Comparison of ENCODE assay signal across 8 cellular contexts in the genomic region with DNA sequence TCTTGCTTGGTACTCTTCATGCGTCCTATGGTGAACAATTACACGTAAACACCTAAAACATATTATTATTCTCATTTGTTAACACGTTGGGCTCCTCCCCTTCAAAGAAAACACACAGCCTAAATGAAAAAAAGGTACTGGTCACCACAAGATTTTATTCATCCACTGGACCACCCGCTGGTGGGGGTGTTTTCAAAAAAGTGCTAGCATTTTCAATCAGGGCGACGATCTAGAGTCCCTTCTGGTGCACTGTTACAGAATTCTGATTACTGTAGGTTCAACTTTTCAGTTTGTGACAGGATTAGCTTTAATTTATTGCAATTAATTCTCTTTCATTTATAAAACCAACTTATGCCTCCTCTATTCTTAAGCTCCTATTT.
DNase-seq lines count a peak whose midpoint lies in the region; ATAC-seq and TF ChIP-seq lines count a peak whose summit lies in the region.

No MANE protein-coding gene starts in this region.

- H3K4me3 ChIP-seq in choroid plexus epithelial cell (ENCODE audit: low read depth, low read length) (peak overlapping the region; percentile 78), mucosa of stomach (ENCODE audit: low read length) (peak overlapping the region; percentile 89)

- H3K9me3 ChIP-seq in ES-I3 (ENCODE audit: control insufficient read depth, insufficient read depth, low read length) = no peaks in the 10 kb centered on the region
- H3K9me3 ChIP-seq in mucosa of stomach (ENCODE audit: control insufficient read depth, low read length) = no peaks in the 10 kb centered on the region

- no peaks in the 10 kb centered on the region for H3K27me3 ChIP-seq in mucosa of stomach (ENCODE audit: control insufficient read depth, insufficient read depth, low read length)

- ATAC-seq in GM21825 (IDR thresholded peaks at IDR 0.05; ENCODE audit: unreplicated experiment) = peak; percentile 7

- POLR2A ChIA-PET in GM10248 (lab: Yijun Ruan, JAX) = no interaction called here

- TF ChIP-seq CTCF in choroid plexus epithelial cell (conservative IDR thresholded peaks at IDR 0.05; ENCODE audit: low read depth, low read length) = no peak
- TF ChIP-seq CTCF in GM10248 (IDR thresholded peaks at IDR 0.05; ENCODE audit: control extremely low read depth, extremely low read depth, low read depth, missing control alignments) = no peak

- CTCF ChIA-PET in GM10248 (lab: Yijun Ruan, JAX) = no interaction called here

- DNase-seq in NCI-H146 treated with DMSO at 0.1 percent for 48 hours (lab: John Stamatoyannopoulos, UW; ENCODE audit: unreplicated experiment) (peak; percentile 86), choroid plexus epithelial cell (ENCODE audit: low read depth) (peak; percentile 26), amygdala (lab: John Stamatoyannopoulos, UW) (no peak), GM10248 (ENCODE audit: extremely low spot score) (no peak)
- DNase-seq in effector CD8-positive, alpha-beta T cell (lab: John Stamatoyannopoulos, UW) = no peak

- H3K4me1 ChIP-seq in ES-I3 (ENCODE audit: insufficient read depth, low read length) = peaks cover 3% of the 10 kb centered on the region; the same call in 1 of the 2 replicates
- H3K4me1 ChIP-seq in mucosa of stomach (ENCODE audit: control insufficient read depth, insufficient read depth, low read length) = peaks cover 16% of the 10 kb centered on the region

- H3K36me3 ChIP-seq in ES-I3 (ENCODE audit: insufficient read depth, low read length) (no peaks in the 10 kb centered on the region; the same call in none of the 2 replicates), mucosa of stomach (ENCODE audit: control insufficient read depth, insufficient read depth, low read length) (no peaks in the 10 kb centered on the region)

- H3K9ac ChIP-seq in ES-I3 (ENCODE audit: low read depth, low read length) (peak overlapping the region; percentile 86), mucosa of stomach (ENCODE audit: low read length) (peak overlapping the region; percentile 92)

Comparison
In these comparisons a context has a peak if more than half of its experiments do, and no peak if none do; other contexts are left out.
1. DNase-seq: peak in NCI-H146 treated with DMSO at 0.1 percent for 48 hours (single experiment) and choroid plexus epithelial cell (single experiment); none in amygdala (0 of 56), effector CD8-positive, alpha-beta T cell (single experiment) and GM10248 (single experiment).